8 cellular contexts compared by ENCODE assay signal in the genomic region with DNA sequence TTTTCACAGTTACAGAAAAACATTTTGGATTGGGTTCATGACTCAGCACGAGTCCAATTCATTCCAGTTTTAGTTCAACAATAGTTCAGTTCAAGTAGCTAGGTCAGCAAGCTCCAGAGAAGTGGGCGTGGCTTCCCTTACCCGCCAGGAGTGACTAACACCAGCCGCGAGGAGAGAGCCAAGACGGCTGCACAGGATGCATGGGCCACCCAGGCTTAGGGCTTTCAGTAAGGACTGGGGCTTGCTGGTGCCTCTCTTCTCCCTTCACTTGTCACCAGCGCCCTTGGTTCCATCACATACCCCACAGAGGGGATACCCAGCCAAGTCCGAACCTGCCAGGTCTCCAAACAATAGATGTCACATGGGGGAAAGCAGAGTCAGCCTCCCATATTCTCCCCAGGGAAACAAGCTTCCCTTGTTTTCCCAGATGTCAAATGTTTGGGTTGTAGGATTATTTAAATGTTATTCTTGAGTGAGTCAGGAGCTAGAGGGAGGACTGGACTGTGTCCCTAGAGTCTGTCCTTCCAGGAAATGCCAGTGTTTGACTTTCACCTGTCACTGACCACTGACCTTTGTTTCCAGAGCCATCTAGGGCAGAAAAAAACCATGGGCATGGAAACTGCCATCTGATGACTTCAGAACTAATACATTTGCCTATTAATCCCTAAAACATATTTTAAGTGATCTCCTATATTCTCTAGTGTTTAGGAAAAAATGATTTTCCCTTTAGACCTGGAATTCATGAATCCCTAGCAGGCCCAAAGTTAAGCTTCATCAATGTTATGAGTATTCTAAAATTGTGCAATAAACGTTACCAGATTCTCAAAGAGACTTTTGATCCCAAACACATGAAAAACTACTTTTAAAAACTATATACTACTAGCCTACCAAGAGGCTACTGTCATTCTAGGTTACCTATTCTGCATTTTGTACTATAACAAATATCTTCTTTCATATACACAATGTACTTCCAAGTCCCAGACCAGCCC. TPM values are rescaled to one million over a fixed set of nuclear protein-coding genes. Genes with fewer than 3 reads are reported as not detected.
DNase-seq lines count a peak whose midpoint lies in the region; ATAC-seq, FAIRE-seq and TF ChIP-seq lines count a peak whose summit lies in the region.

No MANE protein-coding gene starts in this region.

- H2AFZ ChIP-seq in parathyroid adenoma (no peak overlapping the region), MM.1S (ENCODE audit: low read length) (no peak overlapping the region)

- ATAC-seq in A549, result peak; percentile 96
- no peak for ATAC-seq in GM19463 (IDR thresholded peaks at IDR 0.05; ENCODE audit: unreplicated experiment)
- ATAC-seq in HG02852 (IDR thresholded peaks at IDR 0.05; ENCODE audit: unreplicated experiment), result no peak

- 14% methylated on average over 9 of the region's 9 CpGs for WGBS in A549 (ENCODE audit: missing lambda C conversion rate)

- POLR2A ChIA-PET in A549 (lab: Yijun Ruan, JAX), result interaction anchor here (1.0 to 1.3 kb wide), 3 partner anchors 12 to 64 kb away, joined by 4 read pairs; a partner anchor contains a TSS
- POLR2A ChIA-PET in activated CD4-positive, alpha-beta memory T cell treated with anti-CD3 and anti-CD28 coated beads, Interleukin-2, amount 10 ng/mL, durations not matched to agents 7 days and 5 days (lab: Charles Lee), result interaction anchor here (1.2 to 1.5 kb wide), 3 partner anchors 10 to 43 kb away, joined by 4 to 5 read pairs (median 4); no protein-coding TSS in a partner anchor

- H3K27me3 ChIP-seq in parathyroid adenoma (ENCODE audit: control insufficient read depth, insufficient read depth, low read length) (no peaks in the 10 kb centered on the region), MM.1S (replicated peaks; ENCODE audit: insufficient read depth, low read length) (no peaks in the 10 kb centered on the region)

- H3K27me3 Mint-ChIP-seq in activated CD4-positive, alpha-beta memory T cell treated with anti-CD3 and anti-CD28 coated beads, Interleukin-2, amount 10 ng/mL, durations not matched to agents 7 days and 5 days, result no peaks in the 10 kb centered on the region

- peaks cover 68% of the 10 kb centered on the region for H3K4me1 Mint-ChIP-seq in activated CD4-positive, alpha-beta memory T cell treated with anti-CD3 and anti-CD28 coated beads, Interleukin-2, amount 10 ng/mL, durations not matched to agents 7 days and 5 days

- H4K20me1 ChIP-seq in MM.1S (ENCODE audit: insufficient read depth, low read length), result no peaks in the 10 kb centered on the region

- CTCF ChIA-PET in A549 (lab: Yijun Ruan, JAX), result interaction anchor here (0.9 to 2.3 kb wide), 4 partner anchors 24 to 232 kb away, joined by 3 to 8 read pairs (median 4); a partner anchor contains a TSS
- CTCF ChIA-PET in activated CD4-positive, alpha-beta memory T cell treated with anti-CD3 and anti-CD28 coated beads, Interleukin-2, amount 10 ng/mL, durations not matched to agents 7 days and 5 days (lab: Charles Lee), result interaction anchor here (1.1 to 1.6 kb wide), 2 partner anchors 42 to 231 kb away, joined by 3 to 6 read pairs; a partner anchor contains a TSS

- TF ChIP-seq EP300 in A549 (IDR thresholded peaks at IDR 0.05), result no peak

- H3K27ac ChIP-seq in A549 (peak overlapping the region; percentile 64 to 82), parathyroid adenoma (peak overlapping the region; percentile 30), MM.1S (ENCODE audit: low read length) (no peak overlapping the region)

- H3K4me3 ChIP-seq in A549 (no peak overlapping the region), parathyroid adenoma (ENCODE audit: low read depth, low read length) (no peak overlapping the region), MM.1S (ENCODE audit: low read length) (no peak overlapping the region)

- H3K4me3 Mint-ChIP-seq in activated CD4-positive, alpha-beta memory T cell treated with anti-CD3 and anti-CD28 coated beads, Interleukin-2, amount 10 ng/mL, durations not matched to agents 7 days and 5 days, result no peak overlapping the region

- peaks cover 90% of the 10 kb centered on the region for H3K36me3 Mint-ChIP-seq in activated CD4-positive, alpha-beta memory T cell treated with anti-CD3 and anti-CD28 coated beads, Interleukin-2, amount 10 ng/mL, durations not matched to agents 7 days and 5 days (ENCODE audit: low read depth)

- H3K9me3 Mint-ChIP-seq in activated CD4-positive, alpha-beta memory T cell treated with anti-CD3 and anti-CD28 coated beads, Interleukin-2, amount 10 ng/mL, durations not matched to agents 7 days and 5 days, result no peaks in the 10 kb centered on the region

- H3K4me2 ChIP-seq in A549, result peak overlapping the region; percentile 63
- H3K4me2 ChIP-seq in parathyroid adenoma (ENCODE audit: low read length), result no peak overlapping the region
- H3K4me2 ChIP-seq in MM.1S (ENCODE audit: low read depth, low read length), result no peak overlapping the region

- H3K4me1 ChIP-seq in A549 (peaks cover 38% of the 10 kb centered on the region), parathyroid adenoma (no peaks in the 10 kb centered on the region), MM.1S (ENCODE audit: low read length) (no peaks in the 10 kb centered on the region)

- TF ChIP-seq CTCF in A549 (IDR thresholded peaks at IDR 0.05), result no peak
- TF ChIP-seq CTCF in parathyroid adenoma (IDR thresholded peaks at IDR 0.05), result no peak
- no peak for TF ChIP-seq CTCF in MM.1S (IDR thresholded peaks at IDR 0.05; ENCODE audit: low read length)

- H3F3A ChIP-seq in MM.1S (ENCODE audit: insufficient read depth, low read length), result no peaks in the 10 kb centered on the region

- TF ChIP-seq RAD21 in A549 (conservative IDR thresholded peaks at IDR 0.05 in 1 of 2, IDR thresholded peaks at IDR 0.05 in 1 of 2), result no peak

- no peak overlapping the region for H3K9ac ChIP-seq in parathyroid adenoma
- H3K9ac ChIP-seq in MM.1S (ENCODE audit: low read length), result no peak overlapping the region

- H3K9me3 ChIP-seq in A549 (no peaks in the 10 kb centered on the region), parathyroid adenoma (ENCODE audit: control insufficient read depth, low read length) (no peaks in the 10 kb centered on the region), MM.1S (replicated peaks; ENCODE audit: insufficient read depth, low read length) (no peaks in the 10 kb centered on the region)

- H3K36me3 ChIP-seq in parathyroid adenoma (ENCODE audit: control insufficient read depth, insufficient read depth, low read length), result no peaks in the 10 kb centered on the region
- no peaks in the 10 kb centered on the region for H3K36me3 ChIP-seq in MM.1S (replicated peaks; ENCODE audit: insufficient read depth, low read length)

- peak overlapping the region; percentile 48 for H3K27ac Mint-ChIP-seq in activated CD4-positive, alpha-beta memory T cell treated with anti-CD3 and anti-CD28 coated beads, Interleukin-2, amount 10 ng/mL, durations not matched to agents 7 days and 5 days

- no peaks in the 10 kb centered on the region for H3K79me2 ChIP-seq in parathyroid adenoma
- H3K79me2 ChIP-seq in MM.1S (ENCODE audit: low read length), result no peaks in the 10 kb centered on the region

- no peaks in the 10 kb centered on the region for H3K9me2 ChIP-seq in MM.1S (replicated peaks; ENCODE audit: insufficient read depth, low read length)

- DNase-seq in A549 (ENCODE audit: low read depth in 1 of 2, low spot score in 1 of 2) (peak; percentile 75 to 86), HT-29 (ENCODE audit: low spot score) (peak; percentile 88), frontal cortex (ENCODE audit: low spot score in 2 of 2) (peak; percentile 15 to 52), MM.1S (no peak)
- DNase-seq in activated CD4-positive, alpha-beta memory T cell treated with anti-CD3 and anti-CD28 coated beads, Interleukin-2, amount 10 ng/mL, durations not matched to agents 7 days and 5 days, result peak; percentile 68

- no peak for FAIRE-seq in A549 (lab: Jason Lieb, UNC)
- FAIRE-seq in frontal cortex (lab: Jason Lieb, UNC), result no peak

- TF ChIP-seq POLR2A in A549 (IDR thresholded peaks at IDR 0.05; ENCODE audit: low read length), result no peak

TF ChIP-seq in A549, 52 proteins besides CTCF, POLR2A, EP300 and RAD21 (continues in another document):
- TF ChIP-seq EHMT2 (IDR thresholded peaks at IDR 0.05; ENCODE audit: low read depth), result no peak
- TF ChIP-seq FOSL2 (IDR thresholded peaks at IDR 0.05), result no peak
- peak; percentile 37; the same call in 1 of the 2 replicates for TF ChIP-seq FOSL2 (CRISPR knock-in tag; IDR thresholded peaks at IDR 0.05)
- TF ChIP-seq TP53 (CRISPR knock-in tag; IDR thresholded peaks at IDR 0.05), result no peak
- TF ChIP-seq CBX2 (IDR thresholded peaks at IDR 0.05; ENCODE audit: borderline replicate concordance, low read depth), result no peak
- no peak for TF ChIP-seq TFCP2L1 (CRISPR knock-in tag; IDR thresholded peaks at IDR 0.05)
- TF ChIP-seq NFE2L2 (conservative IDR thresholded peaks at IDR 0.05; ENCODE audit: low read length), result no peak
- TF ChIP-seq MAFK (IDR thresholded peaks at IDR 0.05; ENCODE audit: partially characterized antibody), result peak; percentile 93
- TF ChIP-seq, protein P1, sequence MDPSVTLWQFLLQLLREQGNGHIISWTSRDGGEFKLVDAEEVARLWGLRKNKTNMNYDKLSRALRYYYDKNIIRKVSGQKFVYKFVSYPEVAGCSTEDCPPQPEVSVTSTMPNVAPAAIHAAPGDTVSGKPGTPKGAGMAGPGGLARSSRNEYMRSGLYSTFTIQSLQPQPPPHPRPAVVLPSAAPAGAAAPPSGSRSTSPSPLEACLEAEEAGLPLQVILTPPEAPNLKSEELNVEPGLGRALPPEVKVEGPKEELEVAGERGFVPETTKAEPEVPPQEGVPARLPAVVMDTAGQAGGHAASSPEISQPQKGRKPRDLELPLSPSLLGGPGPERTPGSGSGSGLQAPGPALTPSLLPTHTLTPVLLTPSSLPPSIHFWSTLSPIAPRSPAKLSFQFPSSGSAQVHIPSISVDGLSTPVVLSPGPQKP (IDR thresholded peaks at IDR 0.05; ENCODE audit: low read depth, low read length), result no peak
- TF ChIP-seq JUNB (IDR thresholded peaks at IDR 0.05), result peak; percentile 26; the same call in 1 of the 2 replicates
- TF ChIP-seq GATA3 (IDR thresholded peaks at IDR 0.05; ENCODE audit: borderline replicate concordance), result no peak
- TF ChIP-seq, protein P2, sequence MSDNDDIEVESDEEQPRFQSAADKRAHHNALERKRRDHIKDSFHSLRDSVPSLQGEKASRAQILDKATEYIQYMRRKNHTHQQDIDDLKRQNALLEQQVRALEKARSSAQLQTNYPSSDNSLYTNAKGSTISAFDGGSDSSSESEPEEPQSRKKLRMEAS (IDR thresholded peaks at IDR 0.05), result peak; percentile 42; the same call in 1 of the 2 replicates
- no peak for TF ChIP-seq HDAC2 (IDR thresholded peaks at IDR 0.05)

RNA-seq across cellular contexts. Expression of a gene that starts 51.9 kb away (rescaled TPM):
- polyA plus RNA-seq in A549 (2011; rRNA removed) (8.6 and 9.5 TPM in 2 replicates), A549 (2017; fragmentation: RNase III; extraction: RNeasy Plus Mini Kit Qiagen cat#74134 plus additional on column Dnase treatment) (8.8 to 10.2 TPM (median 8.9 TPM) in 3 replicates)
- 7.3 and 10.2 TPM in 2 replicates for polyA plus RNA-seq in A549 (2012; cell fraction: cytosol; rRNA removed)
- 9.0 and 10.7 TPM in 2 replicates for polyA plus RNA-seq in A549 (2012; cell fraction: nucleus; rRNA removed)
- 9.1 and 13.1 TPM in 2 replicates for polyA minus RNA-seq in A549 (2011; rRNA and poly(A)+ RNA removed)
- 0.03 TPM in 1 of 2 replicates, not detected in the other for total RNA-seq in HT-29 (2014; rRNA removed; shearing (Covaris generic))
- total RNA-seq in activated CD4-positive, alpha-beta memory T cell treated with anti-CD3 and anti-CD28 coated beads, Interleukin-2, amount 10 ng/mL, durations not matched to agents 7 days and 5 days, result under 1 TPM; 0.05 to 0.10 TPM
- total RNA-seq in frontal cortex, result not detected

Comparison
In these comparisons a context has a peak if more than half of its experiments do, and no peak if none do; other contexts are left out.
1. ATAC-seq: peak in A549 (2 of 2); none in GM19463 (single experiment) and HG02852 (single experiment).